19 cellular contexts compared by ENCODE assay signal in the genomic region with DNA sequence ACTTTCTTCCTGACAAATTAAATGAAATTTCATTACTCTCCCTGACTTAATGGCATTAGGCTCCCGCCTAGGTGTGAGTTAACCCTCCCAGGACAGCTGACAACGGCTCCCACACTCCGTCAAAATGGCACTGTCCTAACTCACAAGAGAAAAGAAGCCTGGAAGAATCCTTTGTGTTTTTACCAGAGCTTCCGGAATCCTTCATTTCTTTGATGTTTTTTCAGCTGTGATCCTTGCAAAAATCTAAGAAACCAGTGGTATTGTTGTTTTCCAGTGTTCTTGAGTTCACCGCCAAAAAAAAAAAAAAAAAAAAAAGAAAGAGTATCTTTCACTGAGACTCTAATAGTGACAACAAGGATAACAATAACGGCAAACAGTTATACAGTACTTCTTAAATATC.
DNase-seq lines count a peak whose midpoint lies in the region; ATAC-seq and TF ChIP-seq lines count a peak whose summit lies in the region.
"Had no signal": no experiment of that assay in that cellular context is flagged by ENCODE, and none has a peak within 500 bp of the region (broad histone marks: within the 10 kb centered on the region; RNA-seq: fewer than 3 reads in every experiment).

No MANE protein-coding gene starts in this region.

- peaks cover 0 to 36% (median 11%) of the 10 kb centered on the region in 12 donors for H3K4me1 ChIP-seq in heart left ventricle
- peaks cover 36% of the 10 kb centered on the region for H3K4me1 ChIP-seq in testis

- peaks cover 49% of the 10 kb centered on the region for H3K4me1 Mint-ChIP-seq in nephron progenitor cell
- H3K4me1 Mint-ChIP-seq: B cell had no signal

- no peak for TF ChIP-seq POLR2A in heart left ventricle (IDR thresholded peaks at IDR 0.05)
- TF ChIP-seq POLR2A in testis (IDR thresholded peaks at IDR 0.05), result no peak

- H3K27ac Mint-ChIP-seq in nephron progenitor cell, result peak overlapping the region; percentile 91
- H3K27ac Mint-ChIP-seq: B cell had no signal

- H3K4me3 ChIP-seq in heart left ventricle (no peak overlapping the region), astrocyte of the spinal cord (ENCODE audit: low read depth, low read length) (no peak overlapping the region), testis (no peak overlapping the region)

- H3K9me3 ChIP-seq in heart left ventricle, result no peaks in the 10 kb centered on the region
- no peaks in the 10 kb centered on the region for H3K9me3 ChIP-seq in testis

- H3K27ac ChIP-seq in heart left ventricle (peak overlapping the region in 9 of 12 donors; percentile 18 to 61 (median 49)), testis (peak overlapping the region; percentile 3 to 77)

- H3K27me3 ChIP-seq in heart left ventricle (no peaks in the 10 kb centered on the region), testis (no peaks in the 10 kb centered on the region)

- no peak for DNase-seq in heart left ventricle
- no peak for DNase-seq in Right ventricle myocardium inferior (ENCODE audit: missing footprints)
- DNase-seq in astrocyte of the spinal cord (ENCODE audit: low read depth, low spot score), result peak; percentile 21
- no peak for DNase-seq in nephron progenitor cell
- no peak for DNase-seq in testis
- DNase-seq: DMS 273 treated with DMSO at 0.1 percent for 48 hours; GOT3; NCI-H1092 treated with DMSO at 0.1 percent for 48 hours; NCI-H2081; NCI-H2171 treated with DMSO at 0.1 percent for 48 hours; NCI-H446; NCI-H69; NK-92 treated with Interleukin-12 subunit alpha and Interleukin-12 subunit beta, amount 100 ng/mL, for 24 hours; Right ventricle myocardium superior had no signal

- WGBS in heart left ventricle, 4 donors, result 53 to 66% (median 63%) methylated on average over 6 of the region's 6 CpGs
- WGBS in testis, 2 donors, result 19 to 35% methylated on average over 6 of the region's 6 CpGs

- H3K27me3 Mint-ChIP-seq in nephron progenitor cell (ENCODE audit: low read depth, poor library complexity), result no peaks in the 10 kb centered on the region
- H3K27me3 Mint-ChIP-seq: B cell had no signal

- peaks cover 3% of the 10 kb centered on the region for H3K9me3 Mint-ChIP-seq in nephron progenitor cell

- intact Hi-C loops in heart left ventricle (cut with DNase I) (loop anchor here in 1 of 10 donors (10.0 kb wide), 1 partner anchor 855 kb away; no protein-coding TSS in a partner anchor), Right ventricle myocardium inferior (cut with DNase I) (no loop called here), testis (cut with DNase I; ENCODE audit: low total_unique reads) (loop anchor here (10.0 kb wide), 1 partner anchor 205 kb away; no protein-coding TSS in a partner anchor)

- H3K36me3 Mint-ChIP-seq in nephron progenitor cell (ENCODE audit: low read depth), result no peaks in the 10 kb centered on the region

- H3K36me3 ChIP-seq in heart left ventricle (no peaks in the 10 kb centered on the region), testis (ENCODE audit: low read depth, missing control alignments) (no peaks in the 10 kb centered on the region)

- peak overlapping the region; percentile 16 for H3K4me3 Mint-ChIP-seq in nephron progenitor cell
- H3K4me3 Mint-ChIP-seq: B cell had no signal

- in situ Hi-C loops in astrocyte of the spinal cord (cut with HindIII; ENCODE audit: low sequenced_read_pairs), result no loop called here

- no peak for TF ChIP-seq CTCF in heart left ventricle (IDR thresholded peaks at IDR 0.05)
- no peak for TF ChIP-seq CTCF in astrocyte of the spinal cord (IDR thresholded peaks at IDR 0.05; ENCODE audit: low read depth, low read length)
- no peak for TF ChIP-seq CTCF in nephron progenitor cell (IDR thresholded peaks at IDR 0.05)
- TF ChIP-seq CTCF in testis (IDR thresholded peaks at IDR 0.05), result no peak

- ATAC-seq in heart left ventricle (no peak), Right ventricle myocardium inferior (no peak), GM18907 (IDR thresholded peaks at IDR 0.05; ENCODE audit: unreplicated experiment) (no peak), HG03175 (IDR thresholded peaks at IDR 0.05; ENCODE audit: unreplicated experiment) (no peak), GM19324 (IDR thresholded peaks at IDR 0.05; ENCODE audit: low FRiP score, unreplicated experiment) (no peak)
- ATAC-seq: HCT116 had no signal
